8 cellular contexts compared by ENCODE assay signal in the genomic region with DNA sequence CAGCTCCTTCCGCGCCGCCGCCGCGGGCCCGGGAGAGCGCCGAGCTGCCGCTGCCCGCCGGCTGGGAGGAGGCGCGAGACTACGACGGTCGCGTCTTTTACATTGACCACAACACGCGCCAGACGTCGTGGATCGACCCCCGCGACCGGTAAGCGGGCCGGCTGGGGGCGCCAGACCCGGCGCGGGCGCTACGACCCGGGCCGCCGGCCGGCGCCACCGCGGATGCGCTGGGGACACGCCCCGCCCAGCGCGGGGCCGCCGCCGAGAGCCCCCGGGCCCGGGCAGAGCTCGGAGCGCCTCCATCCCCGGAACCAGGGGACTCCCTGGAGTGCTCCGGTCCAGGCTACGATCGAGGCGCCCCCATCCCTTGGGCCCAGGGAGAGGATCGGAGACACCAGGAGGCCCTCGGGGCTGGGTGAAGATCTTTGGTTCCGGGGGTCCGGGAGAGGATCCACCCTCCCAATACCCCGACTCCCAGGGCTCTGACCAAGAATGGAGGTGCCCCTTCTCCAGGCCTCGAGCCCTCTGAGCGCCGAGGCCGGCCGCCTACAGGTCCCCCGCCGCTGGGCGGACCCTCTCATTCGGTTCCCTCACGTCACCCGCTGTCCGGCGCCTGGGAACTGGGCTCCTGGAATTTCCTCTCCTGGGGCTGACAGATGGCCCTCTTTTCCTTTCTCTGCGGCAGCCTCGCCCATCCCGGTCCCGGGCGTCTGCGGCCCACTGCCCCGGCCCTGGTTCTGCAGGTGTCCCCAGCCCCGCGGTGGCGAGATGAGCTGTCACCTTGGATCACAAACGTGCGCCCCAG. TPM values are rescaled to one million over a fixed set of nuclear protein-coding genes. Genes with fewer than 3 reads are reported as not detected.
A peak's percentile ranks its signal among the peaks of the same experiment; 100 is the strongest.
DNase-seq lines count a peak whose midpoint lies in the region; ATAC-seq and TF ChIP-seq lines count a peak whose summit lies in the region.

No MANE protein-coding gene starts in this region.

- intact Hi-C loops in activated B cell treated with CpG ODN at 0.5 μM for 24 hours (cut with micrococcal nuclease) = loop anchor here (1.0 to 10.0 kb wide), 4 partner anchors 36 to 671 kb away; no protein-coding TSS in a partner anchor

- CTCF ChIA-PET in activated B cell treated with CpG ODN at 0.5 μM for 24 hours (lab: Charles Lee) = interaction anchor here (0.7 to 3.6 kb wide), 6 partner anchors 19 to 174 kb away, joined by 3 to 26 read pairs (median 4); no protein-coding TSS in a partner anchor

- POLR2A ChIA-PET in activated B cell treated with CpG ODN at 0.5 μM for 24 hours (lab: Charles Lee) = interaction anchor here (0.6 to 3.6 kb wide), 12 partner anchors 12 to 102 kb away, joined by 3 to 53 read pairs (median 4); no protein-coding TSS in a partner anchor

- no peak for TF ChIP-seq CTCF in activated B cell treated with CpG ODN at 0.5 μM for 24 hours (IDR thresholded peaks at IDR 0.05)
- peak; percentile 8 for TF ChIP-seq CTCF in foreskin keratinocyte (conservative IDR thresholded peaks at IDR 0.05)
- TF ChIP-seq CTCF in omental fat pad (IDR thresholded peaks at IDR 0.05) = no peak

- peaks cover 9% of the 10 kb centered on the region for H3K36me3 Mint-ChIP-seq in activated B cell treated with CpG ODN at 0.5 μM for 24 hours (ENCODE audit: low read depth)

- peak; percentile 65 for DNase-seq in ELR (ENCODE audit: low read depth)
- DNase-seq in activated B cell treated with CpG ODN at 0.5 μM for 24 hours = peak; percentile 44
- no peak for DNase-seq in foreskin keratinocyte
- DNase-seq in omental fat pad (ENCODE audit: low spot score) = no peak
- no peak for DNase-seq in putamen (ENCODE audit: low spot score)

- no peaks in the 10 kb centered on the region for H3K9me3 Mint-ChIP-seq in activated B cell treated with CpG ODN at 0.5 μM for 24 hours

- peaks cover 5% of the 10 kb centered on the region for H3K4me1 ChIP-seq in foreskin keratinocyte

- ATAC-seq in HG02642 (IDR thresholded peaks at IDR 0.05; ENCODE audit: poor library complexity, unreplicated experiment) (peak; percentile 25), activated B cell treated with CpG ODN at 0.5 μM for 24 hours (ENCODE audit: low read depth) (peak; percentile 16), foreskin keratinocyte (peak; percentile 1), omental fat pad (ENCODE audit: low FRiP score) (peak; percentile 21), GM19467 (IDR thresholded peaks at IDR 0.05; ENCODE audit: unreplicated experiment) (no peak), GM21528 (IDR thresholded peaks at IDR 0.05; ENCODE audit: low FRiP score, unreplicated experiment) (no peak)

- no peaks in the 10 kb centered on the region for H3K27me3 Mint-ChIP-seq in activated B cell treated with CpG ODN at 0.5 μM for 24 hours

- H3K4me1 Mint-ChIP-seq in activated B cell treated with CpG ODN at 0.5 μM for 24 hours = peaks cover 52% of the 10 kb centered on the region

- H3K27me3 ChIP-seq in foreskin keratinocyte = no peaks in the 10 kb centered on the region

- no peak overlapping the region for H3K27ac Mint-ChIP-seq in activated B cell treated with CpG ODN at 0.5 μM for 24 hours

- peak overlapping the region; percentile 64 for H3K27ac ChIP-seq in foreskin keratinocyte

- peak overlapping the region; percentile 80 for H3K4me3 Mint-ChIP-seq in activated B cell treated with CpG ODN at 0.5 μM for 24 hours

RNA-seq across cellular contexts. Expression of a gene that starts 48.8 kb away (rescaled TPM):
- not detected in 2 replicates for total RNA-seq in activated B cell treated with CpG ODN at 0.5 μM for 24 hours
- not detected in 2 replicates for total RNA-seq in foreskin keratinocyte
- 0.09 TPM in 1 of 2 replicates, not detected in the other for polyA plus RNA-seq in foreskin keratinocyte
- not detected for total RNA-seq in omental fat pad

Comparison
In these comparisons a context has a peak if more than half of its experiments do, and no peak if none do; other contexts are left out.
1. DNase-seq: peak in ELR (single experiment) and activated B cell treated with CpG ODN at 0.5 μM for 24 hours (single experiment); none in foreskin keratinocyte (0 of 2), omental fat pad (single experiment) and putamen (single experiment).
2. ATAC-seq: peak in HG02642 (single experiment), activated B cell treated with CpG ODN at 0.5 μM for 24 hours (single experiment), foreskin keratinocyte (single experiment) and omental fat pad (single experiment); none in GM19467 (single experiment) and GM21528 (single experiment).